1 cellular context compared by ENCODE assay signal in genomic region chr19:49916839-49917733, GRCh38.
A peak's percentile ranks its signal among the peaks of the same experiment; 100 is the strongest.
TF ChIP-seq lines count a peak whose summit lies in the region.

No MANE protein-coding gene starts in this region.

TF ChIP-seq in H1, 55 proteins besides CTCF, POLR2A, EP300 and RAD21:
- 0 out of 2 replicates have a peak, but pooled peaks have one; percentile 4 for TF ChIP-seq RBBP5 (IDR thresholded peaks at IDR 0.05; ENCODE audit: borderline replicate concordance, low read depth, low read length)
- TF ChIP-seq TAF7 (optimal IDR thresholded peaks at IDR 0.05; ENCODE audit: borderline replicate concordance, low read depth, low read length): no peak
- peak; percentile 75 to 76; a peak in 3 of 4 replicates for TF ChIP-seq SIN3A (conservative IDR thresholded peaks at IDR 0.05 in 1 of 2, IDR thresholded peaks at IDR 0.05 in 1 of 2; ENCODE audit: low read depth in 1 of 2, low read length in 2 of 2)
- TF ChIP-seq EZH2 (IDR thresholded peaks at IDR 0.05; ENCODE audit: low read depth, low read length, severe bottlenecking): no peak
TF ChIP-seq in H1: peak in this region for 2.
